In the genomic region with DNA sequence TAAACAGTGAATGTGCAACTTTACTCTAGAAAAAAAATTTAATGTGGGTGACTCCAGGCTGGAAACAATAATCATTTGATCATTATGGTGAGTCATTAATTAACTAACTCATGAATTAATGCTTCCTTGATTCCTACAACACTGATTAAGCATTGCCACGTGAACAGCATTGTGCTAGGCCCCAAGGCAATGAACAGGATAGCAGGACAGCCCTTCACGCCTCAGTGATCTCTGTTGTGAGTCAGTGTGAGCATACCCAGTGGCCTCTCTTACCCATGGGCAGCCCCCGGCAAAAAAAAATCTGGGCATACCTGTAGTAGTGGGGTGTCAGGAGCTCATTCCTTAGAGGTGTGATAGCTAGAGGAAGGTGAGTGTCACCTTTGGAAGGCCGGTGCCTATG, we compare ENCODE assay signal across 16 cellular contexts.
DNase-seq lines count a peak whose midpoint lies in the region; ATAC-seq and FAIRE-seq lines count a peak whose summit lies in the region.
"Had no signal": no experiment of that assay in that cellular context is flagged by ENCODE, and none has a peak within 500 bp of the region (broad histone marks: within the 10 kb centered on the region; RNA-seq: fewer than 3 reads in every experiment).

No MANE protein-coding gene starts in this region.

- no peak overlapping the region for H3K4me3 ChIP-seq in adipocyte (ENCODE audit: low read length)
- H3K4me3 ChIP-seq: ovary had no signal

- no peaks in the 10 kb centered on the region for H3K27me3 ChIP-seq in adipocyte (replicated peaks; ENCODE audit: control insufficient read depth, insufficient read depth, low read length)
- H3K27me3 ChIP-seq: ovary had no signal

- peak; percentile 61 for DNase-seq in COLO668 (lab: John Stamatoyannopoulos, UW; ENCODE audit: unreplicated experiment)
- DNase-seq in adipocyte (ENCODE audit: low read depth): peak; percentile 42
- DNase-seq in activated CD4-positive, alpha-beta T cell treated with anti-CD3 and anti-CD28 coated beads, Interleukin-2, amount 50 U/mL, for 1 hour: no peak
- DNase-seq in GDM1 (lab: John Stamatoyannopoulos, UW): no peak
- no peak for DNase-seq in NCI-H187 treated with DMSO at 0.1 percent for 48 hours (lab: John Stamatoyannopoulos, UW)
- DNase-seq: activated CD4-positive, CD25-positive, alpha-beta regulatory T cell treated with anti-CD3 and anti-CD28 coated beads, Interleukin-2, amount 50 U/mL, for 72 hours; NCI-H1092; NCI-H226; T-cell had no signal

- H3K4me1 ChIP-seq in adipocyte (ENCODE audit: control insufficient read depth, insufficient read depth, low read length): peaks cover 12% of the 10 kb centered on the region

- FAIRE-seq in islet of Langerhans (lab: Jason Lieb, UNC): peak; percentile 41
- FAIRE-seq: endothelial cell of umbilical vein, HepG2 had no signal

- H3K36me3 ChIP-seq in adipocyte (ENCODE audit: control insufficient read depth, insufficient read depth, low read length, severe bottlenecking): no peaks in the 10 kb centered on the region
- H3K36me3 ChIP-seq: ovary had no signal

- peak; percentile 67 for ATAC-seq in HG03432 (IDR thresholded peaks at IDR 0.05; ENCODE audit: unreplicated experiment)
- no peak for ATAC-seq in GM18909 (IDR thresholded peaks at IDR 0.05; ENCODE audit: poor library complexity, unreplicated experiment)
- ATAC-seq: activated naive CD4-positive, alpha-beta T cell treated with anti-CD3 and anti-CD28 coated beads, Interleukin-2, amount 50 U/mL, for 72 hours; HepG2; T-cell had no signal

- no peaks in the 10 kb centered on the region for H3K9me3 ChIP-seq in adipocyte (ENCODE audit: control insufficient read depth, low read length)
- H3K9me3 ChIP-seq: ovary had no signal

- H3K9ac ChIP-seq in adipocyte (ENCODE audit: low read length): no peak overlapping the region

Comparison
In these comparisons a context has a peak if more than half of its experiments do, and no peak if none do; other contexts are left out.
1. DNase-seq: peak in COLO668 (single experiment) and adipocyte (single experiment); none in activated CD4-positive, alpha-beta T cell treated with anti-CD3 and anti-CD28 coated beads, Interleukin-2, amount 50 U/mL, for 1 hour (single experiment), GDM1 (single experiment) and NCI-H187 treated with DMSO at 0.1 percent for 48 hours (single experiment).